14 cellular contexts compared by ENCODE assay signal in the genomic region with DNA sequence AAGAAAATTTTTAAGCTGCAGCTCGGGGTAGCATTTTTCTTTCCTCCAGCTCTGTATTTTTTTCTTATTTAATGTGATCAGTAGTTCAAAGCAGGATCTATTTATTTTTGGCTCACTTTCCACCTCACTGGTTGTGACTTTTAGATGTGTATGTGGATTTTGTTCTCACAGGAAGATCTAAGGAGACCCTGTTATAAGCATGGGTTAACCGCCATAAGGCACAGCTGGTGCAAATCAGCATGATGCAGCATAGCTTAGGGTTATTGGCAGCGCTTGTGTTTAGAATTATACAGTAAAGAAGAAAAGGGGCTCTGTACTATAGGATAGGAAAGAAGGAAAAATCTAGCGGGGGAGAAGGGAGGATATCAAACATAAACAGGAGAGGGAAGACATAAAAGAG. TPM values are rescaled to one million over a fixed set of nuclear protein-coding genes. Genes with fewer than 3 reads are reported as not detected.
DNase-seq lines count a peak whose midpoint lies in the region; ATAC-seq and TF ChIP-seq lines count a peak whose summit lies in the region.
"Had no signal": no experiment of that assay in that cellular context is flagged by ENCODE, and none has a peak within 500 bp of the region (broad histone marks: within the 10 kb centered on the region; RNA-seq: fewer than 3 reads in every experiment).

No MANE protein-coding gene starts in this region.

- peak overlapping the region; percentile 96 for H3K27ac ChIP-seq in A673 (ENCODE audit: low read depth, low read length, poor library complexity, severe bottlenecking)
- H3K27ac ChIP-seq in SK-N-MC: peak overlapping the region; percentile 100
- no peak overlapping the region for H3K27ac ChIP-seq in mesenchymal stem cell (ENCODE audit: low read length, poor library complexity, severe bottlenecking)
- no peak overlapping the region for H3K27ac ChIP-seq in stomach

- H3K23ac ChIP-seq in mesenchymal stem cell (ENCODE audit: low read length in 2 of 2): no peak overlapping the region

- no peak overlapping the region for H2BK5ac ChIP-seq in mesenchymal stem cell (ENCODE audit: low read depth, low read length, poor library complexity, severe bottlenecking)

- no peak overlapping the region for H4K8ac ChIP-seq in mesenchymal stem cell (ENCODE audit: low read length)

- H3K79me1 ChIP-seq in mesenchymal stem cell (replicated peaks; ENCODE audit: low read length, poor library complexity, severe bottlenecking): no peaks in the 10 kb centered on the region

- H2BK12ac ChIP-seq in mesenchymal stem cell (ENCODE audit: low read length in 2 of 2): peak overlapping the region in 1 of 2 experiments; percentile 43

- H3K14ac ChIP-seq in mesenchymal stem cell (ENCODE audit: low read length in 2 of 2): no peak overlapping the region

- ATAC-seq in GM18520 (IDR thresholded peaks at IDR 0.05; ENCODE audit: unreplicated experiment): no peak

- no peak overlapping the region for H4K91ac ChIP-seq in mesenchymal stem cell (ENCODE audit: low read length)

- no peak overlapping the region for H2BK120ac ChIP-seq in mesenchymal stem cell (ENCODE audit: low read depth, low read length)

- H3K18ac ChIP-seq in mesenchymal stem cell (ENCODE audit: low read depth in 1 of 2, low read length in 2 of 2): no peak overlapping the region

- 91% methylated on average over 3 of the region's 4 CpGs for WGBS in mesenchymal stem cell
- 77 to 86% (median 82%) methylated on average over 4 of the region's 4 CpGs for WGBS in stomach, 5 donors

- no peak overlapping the region for H2BK15ac ChIP-seq in mesenchymal stem cell (ENCODE audit: low read depth, poor library complexity, severe bottlenecking)

- H3K9me3 ChIP-seq in A673 (ENCODE audit: low read depth, low read length, poor library complexity, severe bottlenecking): peaks cover 24% of the 10 kb centered on the region
- 0 out of 2 replicates have a peak, but pooled peaks cover 7% of the 10 kb centered on the region for H3K9me3 ChIP-seq in SK-N-MC (ENCODE audit: low read depth, low read length)
- H3K9me3 ChIP-seq in mesenchymal stem cell (ENCODE audit: control insufficient read depth, low read length): no peaks in the 10 kb centered on the region
- peaks cover 0 to 10% (median 5%) of the 10 kb centered on the region in 4 donors for H3K9me3 ChIP-seq in stomach

- no TSS peak for BruUV-seq in A673 (replicated peaks; lab: Mats Ljungman, UMichigan)

- intact Hi-C loops in A673 (cut with micrococcal nuclease; ENCODE audit: unreplicated experiment): loop anchor here (2.0 to 10.0 kb wide), 5 partner anchors 65 to 1907 kb away; no protein-coding TSS in a partner anchor
- intact Hi-C loops in stomach (cut with DNase I; ENCODE audit: low total_unique reads): no loop called here

- no peak overlapping the region for H2AK5ac ChIP-seq in mesenchymal stem cell (ENCODE audit: low read length, severe bottlenecking)

- no peak overlapping the region for H3K4me2 ChIP-seq in mesenchymal stem cell (ENCODE audit: low read length, poor library complexity, severe bottlenecking)

- CTCF ChIA-PET in A673 (lab: Charles Lee): interaction anchor here (0.6 to 1.0 kb wide), 3 partner anchors 9 to 138 kb away, joined by 3 to 10 read pairs (median 4); no protein-coding TSS in a partner anchor

- no peak for TF ChIP-seq CTCF in A673 (conservative IDR thresholded peaks at IDR 0.05; ENCODE audit: low read depth, low read length)
- TF ChIP-seq CTCF in stomach (IDR thresholded peaks at IDR 0.05): no peak

- H3K4me3 ChIP-seq in A673 (ENCODE audit: low read depth, low read length, poor library complexity, severe bottlenecking): no peak overlapping the region
- H3K4me3 ChIP-seq in SK-N-MC: peak overlapping the region; percentile 52
- no peak overlapping the region for H3K4me3 ChIP-seq in mesenchymal stem cell (ENCODE audit: insufficient read depth in 1 of 2, low read depth in 1 of 2, low read length in 2 of 2)
- no peak overlapping the region for H3K4me3 ChIP-seq in stomach

- peaks cover 61% of the 10 kb centered on the region for H3K4me1 ChIP-seq in A673 (ENCODE audit: insufficient read depth, low read length, poor library complexity, severe bottlenecking)
- H3K4me1 ChIP-seq in mesenchymal stem cell (ENCODE audit: control insufficient read depth, insufficient read depth, low read depth, low read length): no peaks in the 10 kb centered on the region
- peaks cover 0 to 2% (median 0%) of the 10 kb centered on the region in 4 donors for H3K4me1 ChIP-seq in stomach

- no peak for TF ChIP-seq EP300 in stomach (IDR thresholded peaks at IDR 0.05)

- DNase-seq in A673 (ENCODE audit: low spot score) (peak; percentile 87), NCI-H1694 (lab: John Stamatoyannopoulos, UW) (peak; percentile 84), SK-N-MC (ENCODE audit: low read depth, low spot score) (peak; percentile 93), iris pigment epithelial cell (ENCODE audit: low read depth) (peak; percentile 9), mesenchymal stem cell (no peak), HT-29 (ENCODE audit: low spot score) (no peak), stomach (no peak)
- DNase-seq: HFFc6, NCI-H2029, NCI-H526, OCI-M1, RPMI8226 had no signal

- POLR2A ChIA-PET in A673 (lab: Charles Lee; ENCODE audit: low non-redundant PET): interaction anchor here (0.6 to 1.4 kb wide), 4 partner anchors 38 to 138 kb away, joined by 3 to 9 read pairs (median 8); no protein-coding TSS in a partner anchor

- H3K27me3 ChIP-seq in A673 (replicated peaks; ENCODE audit: insufficient read depth, low read depth, low read length, poor library complexity): no peaks in the 10 kb centered on the region
- no peaks in the 10 kb centered on the region for H3K27me3 ChIP-seq in mesenchymal stem cell (ENCODE audit: control insufficient read depth in 1 of 2, insufficient read depth in 1 of 2, low read length in 2 of 2)
- no peaks in the 10 kb centered on the region for H3K27me3 ChIP-seq in stomach

- H3K9ac ChIP-seq in SK-N-MC (ENCODE audit: insufficient read length): peak overlapping the region; percentile 82
- no peak overlapping the region for H3K9ac ChIP-seq in mesenchymal stem cell (ENCODE audit: low read length)

- H3K4ac ChIP-seq in mesenchymal stem cell (ENCODE audit: low read depth in 1 of 2, low read length in 2 of 2): peak overlapping the region in 1 of 2 experiments; percentile 66

- no peak for TF ChIP-seq POLR2A in stomach (IDR thresholded peaks at IDR 0.05)

- H3K36me3 ChIP-seq in A673 (ENCODE audit: insufficient read depth, low read length, poor library complexity, severe bottlenecking) (peaks cover 12% of the 10 kb centered on the region), SK-N-MC (ENCODE audit: insufficient read depth, low read length) (peaks cover 15% of the 10 kb centered on the region; the same call in 1 of the 2 replicates), mesenchymal stem cell (ENCODE audit: control insufficient read depth in 1 of 2, insufficient read depth in 2 of 2, low read depth in 1 of 2, low read length in 2 of 2) (no peaks in the 10 kb centered on the region), stomach (no peaks in the 10 kb centered on the region)

- H2AFZ ChIP-seq in mesenchymal stem cell (ENCODE audit: low read depth, low read length): no peak overlapping the region

RNA-seq across cellular contexts. Expression of a gene that starts 26.9 kb away (rescaled TPM):
- total RNA-seq in A673 (2021) (67.2 and 74.0 TPM in 2 replicates), stomach (10 to 100 TPM in 3 of 5 donors, 1 to 10 TPM in 1, under 1 TPM in 1; 0.58 to 22.2 (median 13.4) TPM)
- 47.5 TPM for polyA plus RNA-seq in mesenchymal stem cell (2013, experiment 1 of 2)
- 47.1 TPM for polyA plus RNA-seq in mesenchymal stem cell (2013, experiment 2 of 2)
- total RNA-seq in HT-29 (2014; rRNA removed; shearing (Covaris generic)): 0.03 and 0.18 TPM in 2 replicates
- polyA plus RNA-seq in stomach: 1 to 10 TPM; 2.0 to 8.7 (median 8.2) TPM
- polyA plus RNA-seq: IgD-negative memory B cell had no signal

Comparison
In these comparisons a context has a peak if more than half of its experiments do, and no peak if none do; other contexts are left out.
1. DNase-seq: peak in A673 (single experiment), NCI-H1694 (single experiment), SK-N-MC (single experiment) and iris pigment epithelial cell (single experiment); none in mesenchymal stem cell (single experiment), HT-29 (single experiment) and stomach (single experiment).
2. H3K27ac ChIP-seq: peak in A673 (single experiment) and SK-N-MC (single experiment); none in mesenchymal stem cell (single experiment) and stomach (0 of 5).